8 cellular contexts compared by ENCODE assay signal in the genomic region with DNA sequence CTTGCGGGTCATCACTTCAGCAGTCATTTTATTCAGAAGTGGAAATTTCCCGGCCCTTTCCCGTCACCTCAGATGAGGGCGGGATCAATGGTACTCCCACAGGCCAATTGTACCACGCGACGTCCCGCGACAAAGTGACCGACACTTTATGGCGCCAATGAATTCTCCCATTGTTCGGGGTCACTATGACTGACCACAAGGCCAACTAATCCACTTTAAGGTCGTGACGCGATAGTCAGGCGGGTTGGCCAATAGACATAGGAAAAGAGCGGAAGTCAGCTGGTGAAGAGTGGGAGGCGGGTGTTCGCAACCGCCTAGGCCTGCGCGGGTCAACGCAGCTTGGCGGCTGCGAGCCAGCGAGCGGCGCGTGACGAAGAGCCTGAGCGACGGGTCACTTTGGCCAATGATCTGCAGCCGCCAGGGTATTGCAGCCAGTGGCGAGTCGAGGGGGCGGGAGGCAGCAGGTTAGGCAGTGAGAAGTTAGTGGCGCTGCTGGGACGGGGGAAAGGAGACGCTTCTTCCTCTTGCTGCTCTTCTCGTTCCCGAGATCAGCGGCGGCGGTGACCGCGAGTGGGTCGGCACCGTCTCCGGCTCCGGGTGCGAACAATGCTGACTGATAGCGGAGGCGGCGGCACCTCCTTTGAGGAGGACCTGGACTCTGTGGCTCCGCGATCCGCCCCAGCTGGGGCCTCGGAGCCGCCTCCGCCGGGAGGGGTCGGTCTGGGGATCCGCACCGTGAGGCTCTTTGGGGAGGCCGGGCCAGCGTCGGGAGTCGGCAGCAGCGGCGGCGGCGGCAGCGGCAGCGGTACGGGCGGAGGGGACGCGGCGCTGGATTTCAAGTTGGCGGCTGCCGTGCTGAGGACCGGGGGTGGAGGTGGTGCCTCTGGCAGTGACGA. TPM values are rescaled to one million over a fixed set of nuclear protein-coding genes. Genes with fewer than 3 reads are reported as not detected.
DNase-seq lines count a peak whose midpoint lies in the region; ATAC-seq and TF ChIP-seq lines count a peak whose summit lies in the region.

A gene with protein sequence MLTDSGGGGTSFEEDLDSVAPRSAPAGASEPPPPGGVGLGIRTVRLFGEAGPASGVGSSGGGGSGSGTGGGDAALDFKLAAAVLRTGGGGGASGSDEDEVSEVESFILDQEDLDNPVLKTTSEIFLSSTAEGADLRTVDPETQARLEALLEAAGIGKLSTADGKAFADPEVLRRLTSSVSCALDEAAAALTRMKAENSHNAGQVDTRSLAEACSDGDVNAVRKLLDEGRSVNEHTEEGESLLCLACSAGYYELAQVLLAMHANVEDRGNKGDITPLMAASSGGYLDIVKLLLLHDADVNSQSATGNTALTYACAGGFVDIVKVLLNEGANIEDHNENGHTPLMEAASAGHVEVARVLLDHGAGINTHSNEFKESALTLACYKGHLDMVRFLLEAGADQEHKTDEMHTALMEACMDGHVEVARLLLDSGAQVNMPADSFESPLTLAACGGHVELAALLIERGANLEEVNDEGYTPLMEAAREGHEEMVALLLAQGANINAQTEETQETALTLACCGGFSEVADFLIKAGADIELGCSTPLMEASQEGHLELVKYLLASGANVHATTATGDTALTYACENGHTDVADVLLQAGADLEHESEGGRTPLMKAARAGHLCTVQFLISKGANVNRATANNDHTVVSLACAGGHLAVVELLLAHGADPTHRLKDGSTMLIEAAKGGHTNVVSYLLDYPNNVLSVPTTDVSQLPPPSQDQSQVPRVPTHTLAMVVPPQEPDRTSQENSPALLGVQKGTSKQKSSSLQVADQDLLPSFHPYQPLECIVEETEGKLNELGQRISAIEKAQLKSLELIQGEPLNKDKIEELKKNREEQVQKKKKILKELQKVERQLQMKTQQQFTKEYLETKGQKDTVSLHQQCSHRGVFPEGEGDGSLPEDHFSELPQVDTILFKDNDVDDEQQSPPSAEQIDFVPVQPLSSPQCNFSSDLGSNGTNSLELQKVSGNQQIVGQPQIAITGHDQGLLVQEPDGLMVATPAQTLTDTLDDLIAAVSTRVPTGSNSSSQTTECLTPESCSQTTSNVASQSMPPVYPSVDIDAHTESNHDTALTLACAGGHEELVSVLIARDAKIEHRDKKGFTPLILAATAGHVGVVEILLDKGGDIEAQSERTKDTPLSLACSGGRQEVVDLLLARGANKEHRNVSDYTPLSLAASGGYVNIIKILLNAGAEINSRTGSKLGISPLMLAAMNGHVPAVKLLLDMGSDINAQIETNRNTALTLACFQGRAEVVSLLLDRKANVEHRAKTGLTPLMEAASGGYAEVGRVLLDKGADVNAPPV (N-terminal part only) (plus strand): TSS at position 472 of the 896 bp plus-strand sequence. CDS start 135 bp downstream, at position 607.

- peaks cover 8% of the 10 kb centered on the region for H3K36me3 Mint-ChIP-seq in activated T-helper 17 cell treated with anti-CD3 and anti-CD28 coated beads, Interleukin-2, amount 50 U/mL, for 72 hours (ENCODE audit: low read depth)
- H3K36me3 Mint-ChIP-seq in naive thymus-derived CD8-positive, alpha-beta T cell, result peaks cover 0 to 24% (median 2%) of the 10 kb centered on the region in 3 donors

- peaks cover 15% of the 10 kb centered on the region for H3K4me1 Mint-ChIP-seq in activated T-helper 17 cell treated with anti-CD3 and anti-CD28 coated beads, Interleukin-2, amount 50 U/mL, for 72 hours
- peaks cover 20 to 46% (median 38%) of the 10 kb centered on the region in 4 donors for H3K4me1 Mint-ChIP-seq in naive thymus-derived CD8-positive, alpha-beta T cell

- peak; percentile 100 for DNase-seq in Daoy (ENCODE audit: low read depth)
- DNase-seq in GOT3 (lab: John Stamatoyannopoulos, UW), result peak; percentile 99
- peak; percentile 100 for DNase-seq in LNCaP clone FGC (ENCODE audit: low read depth)
- peak; percentile 100 for DNase-seq in RWPE1 (ENCODE audit: low spot score)
- peak; percentile 100 for DNase-seq in fibroblast of mammary gland (ENCODE audit: low read depth)
- DNase-seq in naive thymus-derived CD8-positive, alpha-beta T cell, result peak; percentile 90 to 99 (median 98)
- DNase-seq in stimulated activated naive CD4-positive, alpha-beta T cell treated with Interleukin-2 at 50 U/mL for 16 hours (lab: John Stamatoyannopoulos, UW), result peak; percentile 98

- TF ChIP-seq CTCF in LNCaP clone FGC (IDR thresholded peaks at IDR 0.05; ENCODE audit: control insufficient read depth, extremely low read depth, insufficient read depth) (no peak), RWPE1 (conservative IDR thresholded peaks at IDR 0.05; ENCODE audit: low read depth) (no peak), fibroblast of mammary gland (conservative IDR thresholded peaks at IDR 0.05; ENCODE audit: control insufficient read depth, insufficient read depth, low read depth, low read length) (no peak)

- H3K4me3 ChIP-seq in LNCaP clone FGC (ENCODE audit: low read depth, low read length) (peak within 1 kb of the TSS; percentile 98), fibroblast of mammary gland (ENCODE audit: control insufficient read depth, low read depth, low read length) (peak within 1 kb of the TSS; percentile 97)

- no peak within 1 kb of the TSS for H3K27ac Mint-ChIP-seq in activated T-helper 17 cell treated with anti-CD3 and anti-CD28 coated beads, Interleukin-2, amount 50 U/mL, for 72 hours
- H3K27ac Mint-ChIP-seq in naive thymus-derived CD8-positive, alpha-beta T cell, result peak within 1 kb of the TSS in 2 of 10 donors; percentile 89 to 94

- CTCF ChIA-PET in RWPE1 (lab: Yijun Ruan, JAX), result interaction anchor here (0.6 to 3.0 kb wide), 4 partner anchors 13 to 367 kb away, joined by 3 to 19 read pairs (median 4); no protein-coding TSS in a partner anchor

- POLR2A ChIA-PET in RWPE1 (lab: Yijun Ruan, JAX; ENCODE audit: low non-redundant PET), result interaction anchor here (0.5 to 1.4 kb wide), 4 partner anchors 10 to 325 kb away, joined by 3 to 7 read pairs (median 4); no protein-coding TSS in a partner anchor
- POLR2A ChIA-PET in naive thymus-derived CD8-positive, alpha-beta T cell (lab: Charles Lee), result interaction anchor here (0.6 to 3.1 kb wide), 37 partner anchors 9 to 1936 kb away, joined by 3 to 34 read pairs (median 3); a partner anchor contains a TSS

- H3K27ac ChIP-seq in RWPE1, result peak within 1 kb of the TSS; percentile 91

- H3K4me3 Mint-ChIP-seq in activated T-helper 17 cell treated with anti-CD3 and anti-CD28 coated beads, Interleukin-2, amount 50 U/mL, for 72 hours, result no peak within 1 kb of the TSS
- H3K4me3 Mint-ChIP-seq in naive thymus-derived CD8-positive, alpha-beta T cell, result no peak within 1 kb of the TSS

- peak; percentile 87 for ATAC-seq in activated T-helper 17 cell treated with anti-CD3 and anti-CD28 coated beads, Interleukin-2, amount 50 U/mL, for 72 hours (replicated peaks)
- peak; percentile 79 to 84 for ATAC-seq in naive thymus-derived CD8-positive, alpha-beta T cell

- no peaks in the 10 kb centered on the region for H3K27me3 Mint-ChIP-seq in activated T-helper 17 cell treated with anti-CD3 and anti-CD28 coated beads, Interleukin-2, amount 50 U/mL, for 72 hours
- no peaks in the 10 kb centered on the region for H3K27me3 Mint-ChIP-seq in naive thymus-derived CD8-positive, alpha-beta T cell

- no peaks in the 10 kb centered on the region for H3K9me3 Mint-ChIP-seq in activated T-helper 17 cell treated with anti-CD3 and anti-CD28 coated beads, Interleukin-2, amount 50 U/mL, for 72 hours
- no peaks in the 10 kb centered on the region for H3K9me3 Mint-ChIP-seq in naive thymus-derived CD8-positive, alpha-beta T cell

RNA-seq across cellular contexts. Expression of the gene that starts here (rescaled TPM):
- 45.8 and 67.5 TPM in 2 replicates for total RNA-seq in Daoy (2014; rRNA removed; shearing (Covaris generic))
- total RNA-seq in activated T-helper 17 cell treated with anti-CD3 and anti-CD28 coated beads, Interleukin-2, amount 50 U/mL, for 72 hours, result 100 to 1,000 TPM in 1 of 2 donors, 10 to 100 TPM in 1; 94.5 to 119 TPM
- 100 to 1,000 TPM; 218 to 235 TPM for total RNA-seq in naive thymus-derived CD8-positive, alpha-beta T cell
- 10 to 100 TPM; 54.9 to 82.8 (median 63.8) TPM for polyA plus RNA-seq in naive thymus-derived CD8-positive, alpha-beta T cell

Comparison
In these comparisons a context has a peak if more than half of its experiments do, and no peak if none do; other contexts are left out.
1. Peak in every context shown above with its lines: DNase-seq, ATAC-seq, H3K4me3 ChIP-seq and H3K27ac ChIP-seq.